In the genomic region with DNA sequence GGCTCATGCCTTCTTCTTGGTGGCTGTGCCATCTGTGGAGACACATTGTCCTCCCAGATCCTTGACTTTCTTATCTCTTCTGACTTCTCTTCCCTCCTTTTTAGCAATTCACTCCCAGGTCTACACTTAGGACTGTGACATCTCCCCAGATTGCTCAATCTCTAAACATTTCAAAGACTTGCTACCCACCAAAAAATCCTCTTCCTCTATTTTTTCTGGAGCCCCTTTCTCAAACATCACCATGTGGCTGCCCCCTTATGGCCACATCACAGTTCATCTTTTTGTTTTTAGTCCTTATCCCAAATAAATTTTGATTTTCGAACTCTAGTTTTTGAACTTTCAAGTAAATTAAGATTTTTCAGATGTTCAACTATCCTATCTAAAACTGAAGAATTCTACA, we compare ENCODE assay signal across 1 cellular context.
TF ChIP-seq lines count a peak whose summit lies in the region.

No MANE protein-coding gene starts in this region.

TF ChIP-seq in HCT116, 20 proteins besides CTCF, POLR2A, EP300 and RAD21 (continued from another document):
- TF ChIP-seq, protein P1, sequence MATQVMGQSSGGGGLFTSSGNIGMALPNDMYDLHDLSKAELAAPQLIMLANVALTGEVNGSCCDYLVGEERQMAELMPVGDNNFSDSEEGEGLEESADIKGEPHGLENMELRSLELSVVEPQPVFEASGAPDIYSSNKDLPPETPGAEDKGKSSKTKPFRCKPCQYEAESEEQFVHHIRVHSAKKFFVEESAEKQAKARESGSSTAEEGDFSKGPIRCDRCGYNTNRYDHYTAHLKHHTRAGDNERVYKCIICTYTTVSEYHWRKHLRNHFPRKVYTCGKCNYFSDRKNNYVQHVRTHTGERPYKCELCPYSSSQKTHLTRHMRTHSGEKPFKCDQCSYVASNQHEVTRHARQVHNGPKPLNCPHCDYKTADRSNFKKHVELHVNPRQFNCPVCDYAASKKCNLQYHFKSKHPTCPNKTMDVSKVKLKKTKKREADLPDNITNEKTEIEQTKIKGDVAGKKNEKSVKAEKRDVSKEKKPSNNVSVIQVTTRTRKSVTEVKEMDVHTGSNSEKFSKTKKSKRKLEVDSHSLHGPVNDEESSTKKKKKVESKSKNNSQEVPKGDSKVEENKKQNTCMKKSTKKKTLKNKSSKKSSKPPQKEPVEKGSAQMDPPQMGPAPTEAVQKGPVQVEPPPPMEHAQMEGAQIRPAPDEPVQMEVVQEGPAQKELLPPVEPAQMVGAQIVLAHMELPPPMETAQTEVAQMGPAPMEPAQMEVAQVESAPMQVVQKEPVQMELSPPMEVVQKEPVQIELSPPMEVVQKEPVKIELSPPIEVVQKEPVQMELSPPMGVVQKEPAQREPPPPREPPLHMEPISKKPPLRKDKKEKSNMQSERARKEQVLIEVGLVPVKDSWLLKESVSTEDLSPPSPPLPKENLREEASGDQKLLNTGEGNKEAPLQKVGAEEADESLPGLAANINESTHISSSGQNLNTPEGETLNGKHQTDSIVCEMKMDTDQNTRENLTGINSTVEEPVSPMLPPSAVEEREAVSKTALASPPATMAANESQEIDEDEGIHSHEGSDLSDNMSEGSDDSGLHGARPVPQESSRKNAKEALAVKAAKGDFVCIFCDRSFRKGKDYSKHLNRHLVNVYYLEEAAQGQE (IDR thresholded peaks at IDR 0.05; ENCODE audit: low read depth), result no peak
- TF ChIP-seq, protein P2, sequence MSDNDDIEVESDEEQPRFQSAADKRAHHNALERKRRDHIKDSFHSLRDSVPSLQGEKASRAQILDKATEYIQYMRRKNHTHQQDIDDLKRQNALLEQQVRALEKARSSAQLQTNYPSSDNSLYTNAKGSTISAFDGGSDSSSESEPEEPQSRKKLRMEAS (IDR thresholded peaks at IDR 0.05), result no peak
- TF ChIP-seq JUND (IDR thresholded peaks at IDR 0.05), result no peak
